14 cellular contexts compared by ENCODE assay signal in the genomic region with DNA sequence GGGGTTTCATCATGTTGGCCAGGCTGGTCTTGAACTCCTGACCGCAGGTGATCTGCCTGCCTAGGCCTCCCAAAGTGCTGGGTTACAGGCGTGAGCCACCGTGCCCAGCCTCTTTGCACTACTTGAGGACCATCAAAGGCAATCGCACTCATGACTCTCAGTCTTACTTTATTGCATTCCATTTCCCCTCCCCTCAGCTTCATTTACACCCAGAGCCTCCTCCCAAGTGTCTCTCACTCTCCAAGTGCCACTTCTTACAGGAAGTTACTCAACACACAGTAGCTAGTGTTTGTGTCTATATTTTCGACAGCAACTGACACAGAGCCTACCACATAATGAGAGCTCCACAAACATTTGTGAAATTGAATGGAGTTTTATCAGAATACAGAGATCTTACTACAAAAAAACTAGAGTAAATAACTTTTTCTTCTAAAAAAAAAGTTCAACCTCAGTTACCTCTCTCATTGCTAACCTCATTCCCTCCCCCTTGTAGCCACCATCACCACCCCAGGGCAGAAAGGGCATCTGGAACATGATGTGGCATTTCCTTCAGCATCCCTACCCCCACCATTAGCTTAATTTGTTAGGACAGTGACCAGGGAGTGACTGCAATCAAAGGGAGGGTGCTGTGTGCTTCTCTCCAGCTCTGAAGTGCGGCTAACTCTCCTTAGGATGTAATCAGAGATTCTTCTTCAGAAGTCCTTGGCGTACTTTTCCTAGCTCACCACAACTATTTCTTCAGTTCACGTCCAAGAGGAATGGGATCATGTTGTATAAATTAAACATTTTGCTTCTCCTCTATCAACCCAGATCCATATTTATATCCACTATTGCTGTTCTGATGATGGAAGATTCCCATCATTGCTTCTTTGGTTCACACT. TPM values are rescaled to one million over a fixed set of nuclear protein-coding genes. Genes with fewer than 3 reads are reported as not detected.
DNase-seq lines count a peak whose midpoint lies in the region; ATAC-seq and TF ChIP-seq lines count a peak whose summit lies in the region.
"Had no signal": no experiment of that assay in that cellular context is flagged by ENCODE, and none has a peak within 500 bp of the region (broad histone marks: within the 10 kb centered on the region; RNA-seq: fewer than 3 reads in every experiment).

No MANE protein-coding gene starts in this region.

- H3K27me3 Mint-ChIP-seq in MCF 10A (ENCODE audit: insufficient read depth, unreplicated experiment) = peaks cover 29% of the 10 kb centered on the region
- peaks cover 10% of the 10 kb centered on the region for H3K27me3 Mint-ChIP-seq in activated CD8-positive, alpha-beta memory T cell treated with anti-CD3 and anti-CD28 coated beads, Interleukin-2, amount 10 ng/mL, durations not matched to agents 7 days and 5 days

- H3K27ac Mint-ChIP-seq in MCF 10A (ENCODE audit: low read depth, unreplicated experiment) = no peak overlapping the region
- no peak overlapping the region for H3K27ac Mint-ChIP-seq in activated CD8-positive, alpha-beta memory T cell treated with anti-CD3 and anti-CD28 coated beads, Interleukin-2, amount 10 ng/mL, durations not matched to agents 7 days and 5 days

- ATAC-seq in activated CD8-positive, alpha-beta memory T cell treated with anti-CD3 and anti-CD28 coated beads, Interleukin-2, amount 10 ng/mL, durations not matched to agents 7 days and 5 days = no peak

- DNase-seq in ELF-1 (ENCODE audit: low read depth, low spot score) = peak; percentile 20
- peak; percentile 96 for DNase-seq in NB4 (ENCODE audit: low read depth)
- DNase-seq in fibroblast of peridontal ligament (ENCODE audit: extremely low read depth) = peak; percentile 75
- DNase-seq in pons (ENCODE audit: low spot score) = peak; percentile 69
- DNase-seq in MCF 10A (ENCODE audit: unreplicated experiment) = no peak
- DNase-seq in activated CD8-positive, alpha-beta memory T cell treated with anti-CD3 and anti-CD28 coated beads, Interleukin-2, amount 10 ng/mL, durations not matched to agents 7 days and 5 days = no peak
- DNase-seq in glomerular visceral epithelial cell (ENCODE audit: extremely low spot score) = no peak
- DNase-seq: activated naive CD4-positive, alpha-beta T cell treated with anti-CD3 and anti-CD28 coated beads, Interleukin-2, amount 50 U/mL, for 16 hours; DMS153; HCEC 1CT; NCI-H2029; thyroid gland had no signal

- TF ChIP-seq CTCF in NB4 (IDR thresholded peaks at IDR 0.05; ENCODE audit: low read depth, low read length) (no peak), MCF 10A (IDR thresholded peaks at IDR 0.05; ENCODE audit: unreplicated experiment) (no peak)

- BruUV-seq in MCF 10A (replicated peaks; lab: Mats Ljungman, UMichigan) = no TSS peak

- no peaks in the 10 kb centered on the region for H3K4me1 Mint-ChIP-seq in MCF 10A (ENCODE audit: insufficient read depth, unreplicated experiment)
- H3K4me1 Mint-ChIP-seq in activated CD8-positive, alpha-beta memory T cell treated with anti-CD3 and anti-CD28 coated beads, Interleukin-2, amount 10 ng/mL, durations not matched to agents 7 days and 5 days = peaks cover 6% of the 10 kb centered on the region

- peak; percentile 24 for TF ChIP-seq POLR2A in NB4 (IDR thresholded peaks at IDR 0.05; ENCODE audit: extremely low read depth, insufficient read length)

- POLR2A ChIA-PET in MCF 10A (lab: Yijun Ruan, JAX) = no interaction called here

- H3K4me3 ChIP-seq in NB4 (ENCODE audit: low read depth, low read length) = peak overlapping the region; percentile 53
- H3K4me3 ChIP-seq: skin epidermis, thyroid gland had no signal

- CTCF ChIA-PET in MCF 10A (lab: Yijun Ruan, JAX) = interaction anchor here (0.6 kb wide), 1 partner anchor 397 kb away, joined by 3 read pairs; no protein-coding TSS in a partner anchor
- CTCF ChIA-PET in activated CD8-positive, alpha-beta memory T cell treated with anti-CD3 and anti-CD28 coated beads, Interleukin-2, amount 10 ng/mL, durations not matched to agents 7 days and 5 days (lab: Charles Lee) = no interaction called here

- no peak overlapping the region for H3K4me3 Mint-ChIP-seq in MCF 10A (ENCODE audit: unreplicated experiment)
- H3K4me3 Mint-ChIP-seq in activated CD8-positive, alpha-beta memory T cell treated with anti-CD3 and anti-CD28 coated beads, Interleukin-2, amount 10 ng/mL, durations not matched to agents 7 days and 5 days = no peak overlapping the region
- H3K4me3 Mint-ChIP-seq: neural crest cell had no signal

- no peaks in the 10 kb centered on the region for H3K36me3 Mint-ChIP-seq in MCF 10A (ENCODE audit: insufficient read depth, unreplicated experiment)
- H3K36me3 Mint-ChIP-seq in activated CD8-positive, alpha-beta memory T cell treated with anti-CD3 and anti-CD28 coated beads, Interleukin-2, amount 10 ng/mL, durations not matched to agents 7 days and 5 days = peaks cover 1% of the 10 kb centered on the region

- intact Hi-C loops in MCF 10A (cut with micrococcal nuclease) = no loop called here

- H3K9me3 Mint-ChIP-seq in MCF 10A (ENCODE audit: unreplicated experiment) = no peaks in the 10 kb centered on the region
- no peaks in the 10 kb centered on the region for H3K9me3 Mint-ChIP-seq in activated CD8-positive, alpha-beta memory T cell treated with anti-CD3 and anti-CD28 coated beads, Interleukin-2, amount 10 ng/mL, durations not matched to agents 7 days and 5 days (ENCODE audit: low read depth)

RNA-seq across cellular contexts. Expression of a gene that starts 17.0 kb away (rescaled TPM):
- total RNA-seq in MCF 10A (2022) = 0.37 and 1.2 TPM in 2 replicates
- not detected for total RNA-seq in activated CD8-positive, alpha-beta memory T cell treated with anti-CD3 and anti-CD28 coated beads, Interleukin-2, amount 10 ng/mL, durations not matched to agents 7 days and 5 days

Comparison
In these comparisons a context has a peak if more than half of its experiments do, and no peak if none do; other contexts are left out.
1. DNase-seq: peak in ELF-1 (single experiment), NB4 (single experiment), fibroblast of peridontal ligament (single experiment) and pons (single experiment); none in MCF 10A (single experiment), activated CD8-positive, alpha-beta memory T cell treated with anti-CD3 and anti-CD28 coated beads, Interleukin-2, amount 10 ng/mL, durations not matched to agents 7 days and 5 days (single experiment) and glomerular visceral epithelial cell (single experiment).